Comparison of ENCODE assay signal across 21 cellular contexts in genomic region chr12:54936736-54937135, GRCh38. TPM values are rescaled to one million over a fixed set of nuclear protein-coding genes. Genes with fewer than 3 reads are reported as not detected.
DNase-seq lines count a peak whose midpoint lies in the region; ATAC-seq and TF ChIP-seq lines count a peak whose summit lies in the region.
"Had no signal": no experiment of that assay in that cellular context is flagged by ENCODE, and none has a peak within 500 bp of the region (broad histone marks: within the 10 kb centered on the region; RNA-seq: fewer than 3 reads in every experiment).

No MANE protein-coding gene starts in this region.

- no peaks in the 10 kb centered on the region for H3K27me3 ChIP-seq in RWPE2 (ENCODE audit: insufficient read depth, poor library complexity, severe bottlenecking)

- ATAC-seq in RWPE2 (ENCODE audit: low read depth) (peak; percentile 54), GM21825 (IDR thresholded peaks at IDR 0.05; ENCODE audit: unreplicated experiment) (no peak)
- no peak for ATAC-seq in central memory CD8-positive, alpha-beta T cell (replicated peaks; ENCODE audit: extremely low read depth, poor library complexity, severe bottlenecking)
- ATAC-seq: CD8-positive, alpha-beta T cell; left colon; mucosa of descending colon had no signal

- TF ChIP-seq CTCF in RWPE2 (IDR thresholded peaks at IDR 0.05; ENCODE audit: poor library complexity, severe bottlenecking) = no peak

- peak overlapping the region; percentile 98 for H3K27ac ChIP-seq in RWPE2 (ENCODE audit: poor library complexity, severe bottlenecking)

- no peaks in the 10 kb centered on the region for H3K9me3 ChIP-seq in RWPE2 (ENCODE audit: severe bottlenecking)
- H3K9me3 ChIP-seq: mucosa of descending colon had no signal

- peaks cover 54% of the 10 kb centered on the region for H3K36me3 Mint-ChIP-seq in activated T-cell treated with anti-CD3 and anti-CD28 coated beads, Interleukin-2, amount 50 U/mL, for 24 hours (ENCODE audit: low read depth)
- peaks cover 1% of the 10 kb centered on the region for H3K36me3 Mint-ChIP-seq in central memory CD8-positive, alpha-beta T cell (ENCODE audit: insufficient read depth)
- H3K36me3 Mint-ChIP-seq: CD8-positive, alpha-beta T cell had no signal

- peaks cover 66% of the 10 kb centered on the region for H3K4me1 Mint-ChIP-seq in activated T-cell treated with anti-CD3 and anti-CD28 coated beads, Interleukin-2, amount 50 U/mL, for 24 hours (ENCODE audit: low read depth)
- peaks cover 42% of the 10 kb centered on the region for H3K4me1 Mint-ChIP-seq in central memory CD8-positive, alpha-beta T cell

- H3K4me3 Mint-ChIP-seq in activated T-cell treated with anti-CD3 and anti-CD28 coated beads, Interleukin-2, amount 50 U/mL, for 24 hours = no peak overlapping the region
- no peak overlapping the region for H3K4me3 Mint-ChIP-seq in central memory CD8-positive, alpha-beta T cell
- H3K4me3 Mint-ChIP-seq: CD8-positive, alpha-beta T cell had no signal

- peaks cover 53% of the 10 kb centered on the region for H3K4me1 ChIP-seq in RWPE2 (ENCODE audit: insufficient read depth, poor library complexity, severe bottlenecking)

- no peaks in the 10 kb centered on the region for H3K27me3 Mint-ChIP-seq in activated T-cell treated with anti-CD3 and anti-CD28 coated beads, Interleukin-2, amount 50 U/mL, for 24 hours
- no peaks in the 10 kb centered on the region for H3K27me3 Mint-ChIP-seq in central memory CD8-positive, alpha-beta T cell

- H3K4me3 ChIP-seq in RWPE2 (ENCODE audit: severe bottlenecking) = no peak overlapping the region
- H3K4me3 ChIP-seq: GM23248, mucosa of descending colon had no signal

- DNase-seq in activated T-cell treated with anti-CD3 and anti-CD28 coated beads, Interleukin-2, amount 50 U/mL, for 24 hours = no peak
- no peak for DNase-seq in activated T-cell treated with anti-CD3 and anti-CD28 coated beads, Interleukin-2, amount 50 U/mL, for 1 hour
- DNase-seq in RWPE2 (ENCODE audit: low spot score) (no peak), renal cortical epithelial cell (ENCODE audit: low read depth) (peak; percentile 15), inferior parietal cortex (ENCODE audit: extremely low spot score) (no peak), NCI-H1048 (lab: John Stamatoyannopoulos, UW) (no peak)
- DNase-seq in central memory CD8-positive, alpha-beta T cell (ENCODE audit: low spot score in 2 of 2) = no peak
- DNase-seq: activated CD4-positive, CD25-positive, alpha-beta regulatory T cell; amniotic stem cell; CD8-positive, alpha-beta T cell; GM23248; hypothalamus; Kasumi-1; left colon; mucosa of descending colon; NCI-H524; SIG-M5; stimulated activated naive CD4-positive, alpha-beta T cell treated with Interleukin-2 at 50 U/mL for 16 hours; trophoblast cell had no signal

- H3K27ac Mint-ChIP-seq in activated T-cell treated with anti-CD3 and anti-CD28 coated beads, Interleukin-2, amount 50 U/mL, for 24 hours = peak overlapping the region; percentile 95
- peak overlapping the region; percentile 90 for H3K27ac Mint-ChIP-seq in central memory CD8-positive, alpha-beta T cell (ENCODE audit: low read depth)

- no peaks in the 10 kb centered on the region for H3K36me3 ChIP-seq in RWPE2 (ENCODE audit: low read depth)

- peaks cover 27% of the 10 kb centered on the region for H3K9me3 Mint-ChIP-seq in activated T-cell treated with anti-CD3 and anti-CD28 coated beads, Interleukin-2, amount 50 U/mL, for 24 hours
- no peaks in the 10 kb centered on the region for H3K9me3 Mint-ChIP-seq in central memory CD8-positive, alpha-beta T cell
- H3K9me3 Mint-ChIP-seq: CD8-positive, alpha-beta T cell had no signal

RNA-seq across cellular contexts. Expression of gene TESPA1, which starts 47.8 kb away (rescaled TPM):
- not detected in 2 replicates for total RNA-seq in renal cortical epithelial cell
- total RNA-seq: cerebellum, GM23248 had no signal
